ENCODE assay signal across 1 cellular context in the genomic region with DNA sequence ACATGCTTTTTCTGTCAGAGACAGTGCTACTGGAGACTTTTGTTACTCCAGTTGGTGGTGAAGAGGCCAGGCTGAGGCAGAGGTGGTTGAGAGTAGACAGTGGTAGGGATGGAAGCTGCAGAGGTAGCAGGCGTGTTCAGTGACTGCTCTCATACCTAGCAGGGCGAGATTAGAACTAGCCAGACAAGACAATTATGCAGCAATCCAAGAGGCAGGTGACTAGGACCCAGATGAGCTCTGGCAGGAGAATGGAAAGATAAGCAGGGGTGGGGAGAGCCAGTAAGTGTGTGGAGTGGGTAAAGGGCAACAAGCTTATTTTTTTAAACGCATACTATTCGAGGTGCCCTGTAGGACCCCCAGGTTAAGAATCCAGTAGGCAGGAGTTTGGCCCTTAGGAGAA.
TF ChIP-seq lines count a peak whose summit lies in the region.

No MANE protein-coding gene starts in this region.

TF ChIP-seq in H1, 55 proteins besides CTCF, POLR2A, EP300 and RAD21:
- TF ChIP-seq SP1 (IDR thresholded peaks at IDR 0.05; ENCODE audit: low read depth, low read length): no peak
- TF ChIP-seq ZNF274 (IDR thresholded peaks at IDR 0.05; ENCODE audit: borderline replicate concordance, extremely low read depth, low read length): no peak
- TF ChIP-seq CBX5 (IDR thresholded peaks at IDR 0.05; ENCODE audit: low read depth, low read length): no peak
- TF ChIP-seq KDM5A (IDR thresholded peaks at IDR 0.05; ENCODE audit: low read length): no peak
- no peak for TF ChIP-seq EZH2 (IDR thresholded peaks at IDR 0.05; ENCODE audit: low read depth, low read length, severe bottlenecking)
- TF ChIP-seq SAP30 (IDR thresholded peaks at IDR 0.05; ENCODE audit: insufficient read depth, insufficient replicate concordance, low read length): no peak
- TF ChIP-seq, protein P1, sequence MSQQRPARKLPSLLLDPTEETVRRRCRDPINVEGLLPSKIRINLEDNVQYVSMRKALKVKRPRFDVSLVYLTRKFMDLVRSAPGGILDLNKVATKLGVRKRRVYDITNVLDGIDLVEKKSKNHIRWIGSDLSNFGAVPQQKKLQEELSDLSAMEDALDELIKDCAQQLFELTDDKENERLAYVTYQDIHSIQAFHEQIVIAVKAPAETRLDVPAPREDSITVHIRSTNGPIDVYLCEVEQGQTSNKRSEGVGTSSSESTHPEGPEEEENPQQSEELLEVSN (IDR thresholded peaks at IDR 0.05): no peak
- TF ChIP-seq, protein P2, sequence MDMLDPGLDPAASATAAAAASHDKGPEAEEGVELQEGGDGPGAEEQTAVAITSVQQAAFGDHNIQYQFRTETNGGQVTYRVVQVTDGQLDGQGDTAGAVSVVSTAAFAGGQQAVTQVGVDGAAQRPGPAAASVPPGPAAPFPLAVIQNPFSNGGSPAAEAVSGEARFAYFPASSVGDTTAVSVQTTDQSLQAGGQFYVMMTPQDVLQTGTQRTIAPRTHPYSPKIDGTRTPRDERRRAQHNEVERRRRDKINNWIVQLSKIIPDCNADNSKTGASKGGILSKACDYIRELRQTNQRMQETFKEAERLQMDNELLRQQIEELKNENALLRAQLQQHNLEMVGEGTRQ (IDR thresholded peaks at IDR 0.05; ENCODE audit: low read length): no peak
- TF ChIP-seq HDAC2 (IDR thresholded peaks at IDR 0.05; ENCODE audit: borderline replicate concordance in 1 of 2, low read depth in 2 of 2, low read length in 2 of 2): no peak
- TF ChIP-seq TEAD4 (IDR thresholded peaks at IDR 0.05; ENCODE audit: low read depth, low read length): no peak
- no peak for TF ChIP-seq CBX8 (IDR thresholded peaks at IDR 0.05; ENCODE audit: borderline replicate concordance, low read depth, low read length)
- TF ChIP-seq SIX5 (IDR thresholded peaks at IDR 0.05; ENCODE audit: low read depth, low read length): no peak
- no peak for TF ChIP-seq JUN (IDR thresholded peaks at IDR 0.05; ENCODE audit: low read depth, low read length)
- TF ChIP-seq CREB1 (IDR thresholded peaks at IDR 0.05): no peak
- TF ChIP-seq RXRA (IDR thresholded peaks at IDR 0.05; ENCODE audit: insufficient read depth, low read depth, low read length): no peak
- no peak for TF ChIP-seq PHF8 (conservative IDR thresholded peaks at IDR 0.05; ENCODE audit: low read depth, low read length)
- TF ChIP-seq SP4 (IDR thresholded peaks at IDR 0.05; ENCODE audit: low read length): no peak
